Comparison of ENCODE assay signal across 1 cellular context in the genomic region with DNA sequence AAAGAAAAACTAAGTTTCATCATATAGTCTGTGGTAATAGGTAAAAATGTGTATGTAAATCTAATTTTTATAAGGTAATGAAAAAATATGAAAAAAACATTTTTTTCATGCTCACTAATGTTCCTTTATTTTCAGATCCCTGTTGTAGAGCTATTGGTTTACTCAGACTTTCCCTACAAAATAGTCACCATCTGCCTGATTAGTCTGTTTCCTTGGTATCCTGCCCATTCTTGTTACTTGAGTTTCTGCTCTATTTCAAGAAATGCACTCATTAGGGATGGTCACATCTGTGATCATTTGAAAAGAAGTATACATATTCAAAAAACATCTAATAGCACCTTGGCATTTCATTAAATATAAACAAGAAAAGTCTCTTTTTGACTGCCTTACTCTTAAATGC.
TF ChIP-seq lines count a peak whose summit lies in the region.

No MANE protein-coding gene starts in this region.

TF ChIP-seq in SK-N-SH treated with all-trans-retinoic acid at 6 μM for 48 hours, 23 proteins besides CTCF, POLR2A, EP300 and RAD21 (continued from another document):
- TF ChIP-seq, protein P1, sequence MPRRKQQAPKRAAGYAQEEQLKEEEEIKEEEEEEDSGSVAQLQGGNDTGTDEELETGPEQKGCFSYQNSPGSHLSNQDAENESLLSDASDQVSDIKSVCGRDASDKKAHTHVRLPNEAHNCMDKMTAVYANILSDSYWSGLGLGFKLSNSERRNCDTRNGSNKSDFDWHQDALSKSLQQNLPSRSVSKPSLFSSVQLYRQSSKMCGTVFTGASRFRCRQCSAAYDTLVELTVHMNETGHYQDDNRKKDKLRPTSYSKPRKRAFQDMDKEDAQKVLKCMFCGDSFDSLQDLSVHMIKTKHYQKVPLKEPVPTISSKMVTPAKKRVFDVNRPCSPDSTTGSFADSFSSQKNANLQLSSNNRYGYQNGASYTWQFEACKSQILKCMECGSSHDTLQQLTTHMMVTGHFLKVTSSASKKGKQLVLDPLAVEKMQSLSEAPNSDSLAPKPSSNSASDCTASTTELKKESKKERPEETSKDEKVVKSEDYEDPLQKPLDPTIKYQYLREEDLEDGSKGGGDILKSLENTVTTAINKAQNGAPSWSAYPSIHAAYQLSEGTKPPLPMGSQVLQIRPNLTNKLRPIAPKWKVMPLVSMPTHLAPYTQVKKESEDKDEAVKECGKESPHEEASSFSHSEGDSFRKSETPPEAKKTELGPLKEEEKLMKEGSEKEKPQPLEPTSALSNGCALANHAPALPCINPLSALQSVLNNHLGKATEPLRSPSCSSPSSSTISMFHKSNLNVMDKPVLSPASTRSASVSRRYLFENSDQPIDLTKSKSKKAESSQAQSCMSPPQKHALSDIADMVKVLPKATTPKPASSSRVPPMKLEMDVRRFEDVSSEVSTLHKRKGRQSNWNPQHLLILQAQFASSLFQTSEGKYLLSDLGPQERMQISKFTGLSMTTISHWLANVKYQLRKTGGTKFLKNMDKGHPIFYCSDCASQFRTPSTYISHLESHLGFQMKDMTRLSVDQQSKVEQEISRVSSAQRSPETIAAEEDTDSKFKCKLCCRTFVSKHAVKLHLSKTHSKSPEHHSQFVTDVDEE (CRISPR knock-in tag; IDR thresholded peaks at IDR 0.05) = no peak
